ENCODE assay signal across 8 cellular contexts in the genomic region with DNA sequence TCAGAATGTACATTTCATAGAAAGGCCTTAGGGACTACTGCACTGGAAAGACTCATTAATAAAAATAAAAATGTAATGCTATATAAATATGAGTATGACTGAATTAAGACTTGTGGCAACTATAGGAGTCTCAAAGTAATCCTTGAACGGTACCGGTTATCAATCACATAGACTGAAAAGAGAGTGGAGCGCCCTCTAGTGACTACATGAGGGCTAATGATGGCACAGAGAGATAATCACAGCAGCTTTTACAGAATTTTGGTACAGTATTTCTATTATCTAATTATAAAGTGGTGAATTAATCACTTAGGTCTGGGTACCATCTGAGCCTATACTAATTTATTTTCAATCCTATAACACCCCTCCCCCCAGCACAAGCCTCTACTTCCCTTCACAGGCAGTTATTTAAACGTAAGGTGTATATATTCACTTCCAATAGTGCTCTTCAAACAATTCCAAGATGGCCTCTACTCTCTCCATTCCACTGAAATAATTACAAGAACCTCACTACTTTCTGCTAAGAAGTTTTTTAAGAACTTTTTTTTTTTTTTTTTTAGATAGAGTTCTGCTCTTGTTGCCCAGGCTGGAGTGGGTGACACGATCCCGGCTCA. TPM values are rescaled to one million over a fixed set of nuclear protein-coding genes. Genes with fewer than 3 reads are reported as not detected.
DNase-seq lines count a peak whose midpoint lies in the region; ATAC-seq and TF ChIP-seq lines count a peak whose summit lies in the region.

No MANE protein-coding gene starts in this region.

- DNase-seq in activated T-cell treated with anti-CD3 and anti-CD28 coated beads for 24 hours (ENCODE audit: low read depth) (peak; percentile 30), NCI-H2171 (lab: John Stamatoyannopoulos, UW) (peak; percentile 23), epithelial cell of esophagus (ENCODE audit: low read depth) (peak; percentile 61), thoracic aorta (ENCODE audit: low spot score) (no peak)
- DNase-seq in activated T-cell treated with anti-CD3 and anti-CD28 coated beads, Interleukin-2, amount 50 U/mL, for 1 hour = no peak
- DNase-seq in activated CD4-positive, alpha-beta T cell treated with anti-CD3 and anti-CD28 coated beads, Interleukin-2, amount 50 U/mL, for 4 hours = peak; percentile 44 to 52
- peak; percentile 11 to 76 (median 48) for DNase-seq in naive thymus-derived CD8-positive, alpha-beta T cell

- H3K36me3 Mint-ChIP-seq in naive thymus-derived CD8-positive, alpha-beta T cell = peaks cover 0 to 52% (median 0%) of the 10 kb centered on the region in 3 donors

- H3K4me3 Mint-ChIP-seq in naive thymus-derived CD8-positive, alpha-beta T cell = no peak overlapping the region

- no peaks in the 10 kb centered on the region for H3K9me3 ChIP-seq in thoracic aorta

- peak; percentile 75 for TF ChIP-seq CTCF in epithelial cell of esophagus (IDR thresholded peaks at IDR 0.05; ENCODE audit: insufficient read depth, low read depth, low read length, missing control alignments)
- peak; percentile 62 for TF ChIP-seq CTCF in thoracic aorta (IDR thresholded peaks at IDR 0.05)

- no peaks in the 10 kb centered on the region for H3K27me3 ChIP-seq in thoracic aorta (replicated peaks; ENCODE audit: insufficient read depth)

- no peak overlapping the region for H3K4me3 ChIP-seq in epithelial cell of esophagus (ENCODE audit: low read length)
- H3K4me3 ChIP-seq in thoracic aorta = no peak overlapping the region

- peak; percentile 93 for ATAC-seq in naive thymus-derived CD8-positive, alpha-beta T cell
- ATAC-seq in thoracic aorta (ENCODE audit: insufficient number of reproducible peaks, low FRiP score, low read depth) (no peak), HG03460 (IDR thresholded peaks at IDR 0.05; ENCODE audit: unreplicated experiment) (no peak)

- POLR2A ChIA-PET in naive thymus-derived CD8-positive, alpha-beta T cell (lab: Charles Lee) = no interaction called here

- H3K27ac ChIP-seq in thoracic aorta = no peak overlapping the region

- no peaks in the 10 kb centered on the region for H3K27me3 Mint-ChIP-seq in naive thymus-derived CD8-positive, alpha-beta T cell

- H3K9me3 Mint-ChIP-seq in naive thymus-derived CD8-positive, alpha-beta T cell = no peaks in the 10 kb centered on the region

- H3K4me1 Mint-ChIP-seq in naive thymus-derived CD8-positive, alpha-beta T cell = peaks cover 10 to 23% (median 19%) of the 10 kb centered on the region in 4 donors

- H3K4me1 ChIP-seq in thoracic aorta (ENCODE audit: control insufficient read depth in 1 of 2, low read depth in 2 of 2) = peaks cover 4 to 24% of the 10 kb centered on the region in 2 donors

- peaks cover 5% of the 10 kb centered on the region for H3K36me3 ChIP-seq in thoracic aorta

- H3K27ac Mint-ChIP-seq in naive thymus-derived CD8-positive, alpha-beta T cell = peak overlapping the region in 1 of 10 donors; percentile 24

RNA-seq across cellular contexts. Expression of a gene that starts 40.7 kb away (rescaled TPM):
- 10 to 100 TPM; 65.0 to 68.9 TPM for total RNA-seq in naive thymus-derived CD8-positive, alpha-beta T cell
- 10 to 100 TPM in 1 of 3 donors, 1 to 10 TPM in 2; 9.9 to 13.7 (median 10.0) TPM for polyA plus RNA-seq in naive thymus-derived CD8-positive, alpha-beta T cell
- total RNA-seq in thoracic aorta = 10 to 100 TPM; 36.8 to 40.4 TPM

Comparison
In these comparisons a context has a peak if more than half of its experiments do, and no peak if none do; other contexts are left out.
1. DNase-seq: peak in activated T-cell treated with anti-CD3 and anti-CD28 coated beads for 24 hours (single experiment), NCI-H2171 (single experiment), activated CD4-positive, alpha-beta T cell treated with anti-CD3 and anti-CD28 coated beads, Interleukin-2, amount 50 U/mL, for 4 hours (2 of 2), epithelial cell of esophagus (single experiment) and naive thymus-derived CD8-positive, alpha-beta T cell (10 of 10); none in activated T-cell treated with anti-CD3 and anti-CD28 coated beads, Interleukin-2, amount 50 U/mL, for 1 hour (single experiment) and thoracic aorta (single experiment).
2. ATAC-seq: peak in naive thymus-derived CD8-positive, alpha-beta T cell (2 of 2); none in thoracic aorta (single experiment) and HG03460 (single experiment).